In genomic region chr20:21510414-21510971, GRCh38 we compare ENCODE assay signal across 9 cellular contexts. TPM values are rescaled to one million over a fixed set of nuclear protein-coding genes. Genes with fewer than 3 reads are reported as not detected.
DNase-seq lines count a peak whose midpoint lies in the region; ATAC-seq and TF ChIP-seq lines count a peak whose summit lies in the region.
"Had no signal": no experiment of that assay in that cellular context is flagged by ENCODE, and none has a peak within 500 bp of the region (broad histone marks: within the 10 kb centered on the region; RNA-seq: fewer than 3 reads in every experiment).

No MANE protein-coding gene starts in this region.

- peak overlapping the region; percentile 67 for H3K4me3 Mint-ChIP-seq in activated CD4-positive, alpha-beta T cell treated with anti-CD3 and anti-CD28 coated beads, Interleukin-2, amount 10 ng/mL, durations not matched to agents 7 days and 5 days

- POLR2A ChIA-PET in activated CD4-positive, alpha-beta T cell treated with anti-CD3 and anti-CD28 coated beads, Interleukin-2, amount 10 ng/mL, durations not matched to agents 7 days and 5 days (lab: Charles Lee) = interaction anchor here (0.5 kb wide), 1 partner anchor 1139 kb away, joined by 3 read pairs; no protein-coding TSS in a partner anchor

- TF ChIP-seq CTCF in astrocyte of the cerebellum (IDR thresholded peaks at IDR 0.05; ENCODE audit: low read depth, low read length, missing control alignments) = no peak

- in situ Hi-C loops in astrocyte of the cerebellum (cut with HindIII; ENCODE audit: low sequenced_read_pairs) = no loop called here

- peaks cover 74% of the 10 kb centered on the region for H3K27me3 Mint-ChIP-seq in activated CD4-positive, alpha-beta T cell treated with anti-CD3 and anti-CD28 coated beads, Interleukin-2, amount 10 ng/mL, durations not matched to agents 7 days and 5 days

- no peaks in the 10 kb centered on the region for H3K9me3 Mint-ChIP-seq in activated CD4-positive, alpha-beta T cell treated with anti-CD3 and anti-CD28 coated beads, Interleukin-2, amount 10 ng/mL, durations not matched to agents 7 days and 5 days

- peaks cover 7% of the 10 kb centered on the region for H3K36me3 Mint-ChIP-seq in activated CD4-positive, alpha-beta T cell treated with anti-CD3 and anti-CD28 coated beads, Interleukin-2, amount 10 ng/mL, durations not matched to agents 7 days and 5 days (ENCODE audit: low read depth)

- no peak for DNase-seq in activated CD4-positive, alpha-beta T cell treated with anti-CD3 and anti-CD28 coated beads, Interleukin-2, amount 10 ng/mL, durations not matched to agents 7 days and 5 days
- no peak for DNase-seq in activated CD4-positive, alpha-beta T cell treated with anti-CD3 and anti-CD28 coated beads, Interleukin-2, amount 50 U/mL, for 1 hour
- DNase-seq in astrocyte of the cerebellum (ENCODE audit: low read depth) (no peak), left kidney (ENCODE audit: low read depth, low spot score) (peak; percentile 43), substantia nigra (lab: John Stamatoyannopoulos, UW) (peak in 5 of 49 donors; percentile 20 to 63 (median 39))
- DNase-seq in stimulated activated CD4-positive, alpha-beta T cell treated with anti-CD3 and anti-CD28 coated beads, Interleukin-4, amount 100 ng/mL, for 4 hours = no peak
- DNase-seq: adrenal gland had no signal

- H3K4me1 Mint-ChIP-seq in activated CD4-positive, alpha-beta T cell treated with anti-CD3 and anti-CD28 coated beads, Interleukin-2, amount 10 ng/mL, durations not matched to agents 7 days and 5 days = peaks cover 32% of the 10 kb centered on the region

- H3K27ac Mint-ChIP-seq in activated CD4-positive, alpha-beta T cell treated with anti-CD3 and anti-CD28 coated beads, Interleukin-2, amount 10 ng/mL, durations not matched to agents 7 days and 5 days = peak overlapping the region; percentile 79

- ATAC-seq in GM18498 (IDR thresholded peaks at IDR 0.05; ENCODE audit: unreplicated experiment) (no peak), GM21515 (IDR thresholded peaks at IDR 0.05; ENCODE audit: unreplicated experiment) (no peak)

- CTCF ChIA-PET in activated CD4-positive, alpha-beta T cell treated with anti-CD3 and anti-CD28 coated beads, Interleukin-2, amount 10 ng/mL, durations not matched to agents 7 days and 5 days (lab: Charles Lee) = interaction anchor here (1.9 kb wide), 1 partner anchor 105 kb away, joined by 6 read pairs; no protein-coding TSS in a partner anchor

- H3K27ac ChIP-seq in substantia nigra (ENCODE audit: low read depth, low read length, poor library complexity, severe bottlenecking) = peak overlapping the region; percentile 88
- H3K27ac ChIP-seq: adrenal gland had no signal

- peak overlapping the region; percentile 35 for H3K4me3 ChIP-seq in astrocyte of the cerebellum (ENCODE audit: low read depth, low read length)

RNA-seq across cellular contexts. Expression of gene NKX2-2, which starts 3.4 kb away (rescaled TPM):
- total RNA-seq in activated CD4-positive, alpha-beta T cell treated with anti-CD3 and anti-CD28 coated beads, Interleukin-2, amount 10 ng/mL, durations not matched to agents 7 days and 5 days = not detected
- total RNA-seq: adrenal gland had no signal
